Comparison of ENCODE assay signal across 9 cellular contexts in genomic region chr11:2270322-2271076, GRCh38. TPM values are rescaled to one million over a fixed set of nuclear protein-coding genes. Genes with fewer than 3 reads are reported as not detected.
DNase-seq lines count a peak whose midpoint lies in the region; ATAC-seq, FAIRE-seq and TF ChIP-seq lines count a peak whose summit lies in the region.
"Had no signal": no experiment of that assay in that cellular context is flagged by ENCODE, and none has a peak within 500 bp of the region (broad histone marks: within the 10 kb centered on the region; RNA-seq: fewer than 3 reads in every experiment).

Gene ASCL2, minus strand, starts transcription at chr11:2270588. Its CDS starts 256 bp downstream, at chr11:2270332.

- WGBS in HUES64: 46% methylated on average over 89 of the region's 89 CpGs

- peaks cover 4% of the 10 kb centered on the region; the same call in 1 of the 2 replicates for H3K4me1 ChIP-seq in HUES64 (ENCODE audit: insufficient read depth, low read length)
- no peaks in the 10 kb centered on the region for H3K4me1 ChIP-seq in muscle layer of colon (ENCODE audit: insufficient read depth, low read length)

- no peak for ATAC-seq in GM18909 (IDR thresholded peaks at IDR 0.05; ENCODE audit: poor library complexity, unreplicated experiment)

- H3K9me3 ChIP-seq in AG04450 (ENCODE audit: control insufficient read depth, insufficient read depth, low read length) (no peaks in the 10 kb centered on the region; the same call in 1 of the 2 replicates), HUES64 (ENCODE audit: insufficient read depth, low read depth, low read length) (no peaks in the 10 kb centered on the region), muscle layer of colon (ENCODE audit: low read length) (no peaks in the 10 kb centered on the region)

- POLR2A ChIA-PET in AG04450 (lab: Yijun Ruan, JAX): no interaction called here

- DNase-seq in AG04450 (ENCODE audit: low read depth, low spot score): no peak
- peak in 3 of 10 donors; percentile 24 to 40 (median 39) for DNase-seq in dorsolateral prefrontal cortex
- no peak for DNase-seq in SK-N-DZ (ENCODE audit: low spot score)
- DNase-seq in SHP77 (lab: John Stamatoyannopoulos, UW): no peak
- no peak for DNase-seq in frontal cortex (ENCODE audit: low spot score in 2 of 2)

- H3K36me3 ChIP-seq in HUES64 (ENCODE audit: insufficient read depth, low read length): no peaks in the 10 kb centered on the region
- H3K36me3 ChIP-seq in muscle layer of colon (ENCODE audit: insufficient read depth, low read length): no peaks in the 10 kb centered on the region

- CTCF ChIA-PET in AG04450 (lab: Charles Lee): no interaction called here

- H3K27me3 ChIP-seq in AG04450 (ENCODE audit: control insufficient read depth, insufficient read depth, low read length): peaks cover 40% of the 10 kb centered on the region
- H3K27me3 ChIP-seq in HUES64 (ENCODE audit: insufficient read depth, low read length): peaks cover 95% of the 10 kb centered on the region
- peaks cover 0 to 57% (median 45%) of the 10 kb centered on the region in 45 donors for H3K27me3 ChIP-seq in dorsolateral prefrontal cortex
- peaks cover 4 to 52% of the 10 kb centered on the region in 2 donors for H3K27me3 ChIP-seq in muscle layer of colon (ENCODE audit: control insufficient read depth in 1 of 2, insufficient read depth in 2 of 2, low read length in 2 of 2)

- no peak for FAIRE-seq in frontal cortex (lab: Jason Lieb, UNC)

- H3K9ac ChIP-seq in HUES64 (ENCODE audit: low read depth, low read length) (peak within 1 kb of the TSS; percentile 31; the same call in 1 of the 2 replicates), muscle layer of colon (ENCODE audit: low read length) (no peak within 1 kb of the TSS)

- H3K27ac ChIP-seq in AG04450 (ENCODE audit: low read depth, low read length) (no peak within 1 kb of the TSS), HUES64 (ENCODE audit: low read depth, low read length) (no peak within 1 kb of the TSS), dorsolateral prefrontal cortex (peak within 1 kb of the TSS in 4 of 59 donors; percentile 15 to 41 (median 34)), muscle layer of colon (ENCODE audit: low read depth, low read length) (no peak within 1 kb of the TSS)

- intact Hi-C loops in dorsolateral prefrontal cortex (cut with DNase I): no loop called here

- H3K4me3 ChIP-seq in AG04450 (ENCODE audit: low read depth, low read length) (peak within 1 kb of the TSS; percentile 37), HUES64 (ENCODE audit: low read length) (peak within 1 kb of the TSS; percentile 52), dorsolateral prefrontal cortex (peak within 1 kb of the TSS in 50 of 59 donors; percentile 2 to 55 (median 34)), muscle layer of colon (ENCODE audit: low read depth in 1 of 2, low read length in 2 of 2) (peak within 1 kb of the TSS; percentile 38 to 43)

- TF ChIP-seq CTCF in AG04450 (IDR thresholded peaks at IDR 0.05; ENCODE audit: low read depth, low read length): no peak
- no peak for TF ChIP-seq CTCF in dorsolateral prefrontal cortex (IDR thresholded peaks at IDR 0.05 in 54 of 56, conservative IDR thresholded peaks at IDR 0.05 in 2 of 56; ENCODE audit: low read depth in 1 of 56, partially characterized antibody in 56 of 56)

RNA-seq across cellular contexts. Expression of gene ASCL2, which starts in this region (rescaled TPM):
- not detected in 2 replicates for polyA plus RNA-seq in AG04450 (2011; rRNA removed)
- polyA minus RNA-seq in AG04450 (2011; rRNA and poly(A)+ RNA removed): not detected in 2 replicates
- polyA plus RNA-seq in HUES64 (2013, experiment 1 of 2): 0.40 TPM
- polyA plus RNA-seq in HUES64 (2013, experiment 2 of 2): 0.76 TPM
- total RNA-seq in dorsolateral prefrontal cortex (1 to 10 TPM in 8 of 120 experiments, under 1 TPM in 87, not detected in 25; 0.21 to 1.7 (median 0.52) TPM), frontal cortex (0.82 TPM)
- not detected in 2 replicates for polyA plus RNA-seq in SK-N-DZ (2014; cell fraction: cytosol; rRNA removed)
- polyA plus RNA-seq in SK-N-DZ (2014; cell fraction: nucleus; rRNA removed): not detected in 2 replicates
- total RNA-seq: dermis microvascular lymphatic vessel endothelial cell had no signal
